In genomic region chr12:57893460-57894353, GRCh38 we compare ENCODE assay signal across 8 cellular contexts. TPM values are rescaled to one million over a fixed set of nuclear protein-coding genes. Genes with fewer than 3 reads are reported as not detected.
DNase-seq lines count a peak whose midpoint lies in the region; ATAC-seq and TF ChIP-seq lines count a peak whose summit lies in the region.

No MANE protein-coding gene starts in this region.

- no peaks in the 10 kb centered on the region for H3K27me3 ChIP-seq in left ventricle myocardium inferior (ENCODE audit: low read depth)

- DNase-seq in AG20443 (ENCODE audit: low spot score) (peak; percentile 79), KBM-7 (peak; percentile 75), anterior cingulate cortex (lab: John Stamatoyannopoulos, UW) (peak in 56 of 58 donors; percentile 13 to 94 (median 83)), left ventricle myocardium inferior (peak; percentile 93), putamen (ENCODE audit: low spot score) (peak; percentile 87), LoVo (ENCODE audit: low spot score) (no peak)
- no peak for DNase-seq in stimulated activated naive CD4-positive, alpha-beta T cell treated with Interleukin-2 at 50 U/mL for 16 hours (lab: John Stamatoyannopoulos, UW)

- no peaks in the 10 kb centered on the region for H3K9me3 ChIP-seq in left ventricle myocardium inferior (replicated peaks)

- in situ Hi-C loops in KBM-7 (cut with MboI; ENCODE audit: low pct_unique_long_range_greater_than_20kb, low sequenced_read_pairs) = no loop called here

- H3K36me3 ChIP-seq in left ventricle myocardium inferior = no peaks in the 10 kb centered on the region

- peak overlapping the region; percentile 98 for H3K27ac ChIP-seq in left ventricle myocardium inferior (replicated peaks)

- TF ChIP-seq CTCF in left ventricle myocardium inferior (IDR thresholded peaks at IDR 0.05; ENCODE audit: borderline replicate concordance) = peak; percentile 63

- ATAC-seq in HG03460 (IDR thresholded peaks at IDR 0.05; ENCODE audit: unreplicated experiment) = no peak

- intact Hi-C loops in left ventricle myocardium inferior (cut with micrococcal nuclease) = no loop called here

- peaks cover 97% of the 10 kb centered on the region for H3K4me1 ChIP-seq in left ventricle myocardium inferior

- peak overlapping the region; percentile 43 for H3K4me3 ChIP-seq in left ventricle myocardium inferior

RNA-seq across cellular contexts. Expression of gene CTDSP2, which starts 47.2 kb away (rescaled TPM):
- 82.6 TPM for total RNA-seq in left ventricle myocardium inferior

RNA-seq across cellular contexts. Expression of gene ATP23, which starts 47.7 kb away (rescaled TPM):
- total RNA-seq in left ventricle myocardium inferior = 7.4 TPM

Comparison
In these comparisons a context has a peak if more than half of its experiments do, and no peak if none do; other contexts are left out.
1. DNase-seq: peak in AG20443 (single experiment), KBM-7 (single experiment), anterior cingulate cortex (56 of 58), left ventricle myocardium inferior (single experiment) and putamen (single experiment); none in stimulated activated naive CD4-positive, alpha-beta T cell treated with Interleukin-2 at 50 U/mL for 16 hours (single experiment) and LoVo (single experiment).